In the genomic region with DNA sequence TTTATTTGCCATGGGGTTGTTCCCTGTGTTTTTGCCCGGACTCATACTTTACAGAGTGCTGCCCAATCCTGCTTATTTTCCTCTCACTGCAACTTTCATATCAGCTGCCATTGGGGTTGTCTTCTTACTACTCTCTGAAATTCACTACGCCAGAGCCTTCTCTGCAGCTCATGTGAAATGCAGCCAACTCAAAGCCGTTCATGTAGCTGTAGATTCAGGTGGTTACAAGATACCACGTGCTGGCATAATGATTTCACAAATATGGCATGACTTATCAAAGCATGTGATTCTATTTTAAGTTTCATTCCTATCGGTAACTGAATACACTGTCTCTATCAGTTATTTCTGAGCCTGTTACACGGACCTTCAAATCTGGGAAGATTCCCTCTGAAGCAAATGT, we compare ENCODE assay signal across 21 cellular contexts.
"Had no signal": no experiment of that assay in that cellular context is flagged by ENCODE, and none has a peak within 500 bp of the region (broad histone marks: within the 10 kb centered on the region; RNA-seq: fewer than 3 reads in every experiment).

No MANE protein-coding gene starts in this region.

- H3K36me3 ChIP-seq: colonic mucosa, prostate gland, sigmoid colon had no signal

- H3K27me3 ChIP-seq: colonic mucosa, sigmoid colon, tibial nerve had no signal

- H3K27me3 Mint-ChIP-seq: brain had no signal

- FAIRE-seq: kidney, urothelium cell line had no signal

- H3K9me3 ChIP-seq: colonic mucosa, prostate gland, sigmoid colon, tibial nerve had no signal

- H3K4me1 ChIP-seq: colonic mucosa, prostate gland had no signal

- DNase-seq: activated CD4-positive, alpha-beta memory T cell treated with anti-CD3 and anti-CD28 coated beads, Interleukin-2, amount 10 ng/mL, durations not matched to agents 7 days and 5 days; activated CD4-positive, alpha-beta T cell treated with anti-CD3 and anti-CD28 coated beads for 48 hours; activated CD4-positive, CD25-positive, alpha-beta regulatory T cell; activated CD8-positive, alpha-beta memory T cell treated with anti-CD3 and anti-CD28 coated beads, Interleukin-2, amount 10 ng/mL, durations not matched to agents 7 days and 5 days; activated naive CD4-positive, alpha-beta T cell treated with anti-CD3 and anti-CD28 coated beads for 36 hours; activated T-cell treated with anti-CD3 and anti-CD28 coated beads, Interleukin-2, amount 50 U/mL, for 1 hour; colonic mucosa; foreskin melanocyte; kidney; mammary epithelial cell; sigmoid colon; stimulated activated CD4-positive, alpha-beta T cell treated with anti-CD3 and anti-CD28 coated beads, Interleukin-2, amount 100 ng/mL, for 24 hours; T-cell had no signal

- H3K4me1 Mint-ChIP-seq: activated CD4-positive, alpha-beta memory T cell treated with anti-CD3 and anti-CD28 coated beads, Interleukin-2, amount 10 ng/mL, durations not matched to agents 7 days and 5 days; activated CD8-positive, alpha-beta memory T cell treated with anti-CD3 and anti-CD28 coated beads, Interleukin-2, amount 10 ng/mL, durations not matched to agents 7 days and 5 days; central memory CD8-positive, alpha-beta T cell had no signal

- H3K36me3 Mint-ChIP-seq: activated CD8-positive, alpha-beta memory T cell treated with anti-CD3 and anti-CD28 coated beads, Interleukin-2, amount 10 ng/mL, durations not matched to agents 7 days and 5 days; brain; T-cell had no signal

- H3K4me3 Mint-ChIP-seq: activated CD4-positive, alpha-beta memory T cell treated with anti-CD3 and anti-CD28 coated beads, Interleukin-2, amount 10 ng/mL, durations not matched to agents 7 days and 5 days; activated CD8-positive, alpha-beta memory T cell treated with anti-CD3 and anti-CD28 coated beads, Interleukin-2, amount 10 ng/mL, durations not matched to agents 7 days and 5 days; activated naive CD4-positive, alpha-beta T cell treated with anti-CD3 and anti-CD28 coated beads for 36 hours; brain; central memory CD8-positive, alpha-beta T cell; neural crest cell; stimulated activated naive CD8-positive, alpha-beta T cell treated with anti-CD3 and anti-CD28 coated beads, Interleukin-15, Interleukin-2, amounts not matched to agents 100 ng/mL and 50 ng/mL, for 24 hours; T-cell had no signal

- H3K27ac ChIP-seq: colonic mucosa, prostate gland, sigmoid colon, tibial nerve had no signal

- H3K9me3 Mint-ChIP-seq: activated CD4-positive, alpha-beta memory T cell treated with anti-CD3 and anti-CD28 coated beads, Interleukin-2, amount 10 ng/mL, durations not matched to agents 7 days and 5 days; activated naive CD4-positive, alpha-beta T cell treated with anti-CD3 and anti-CD28 coated beads for 36 hours; brain; central memory CD8-positive, alpha-beta T cell; neural crest cell; stimulated activated naive CD8-positive, alpha-beta T cell treated with anti-CD3 and anti-CD28 coated beads, Interleukin-15, Interleukin-2, amounts not matched to agents 100 ng/mL and 50 ng/mL, for 24 hours; T-cell had no signal

- H3K27ac Mint-ChIP-seq: activated CD4-positive, alpha-beta memory T cell treated with anti-CD3 and anti-CD28 coated beads, Interleukin-2, amount 10 ng/mL, durations not matched to agents 7 days and 5 days; activated CD8-positive, alpha-beta memory T cell treated with anti-CD3 and anti-CD28 coated beads, Interleukin-2, amount 10 ng/mL, durations not matched to agents 7 days and 5 days; activated naive CD4-positive, alpha-beta T cell treated with anti-CD3 and anti-CD28 coated beads for 36 hours; stimulated activated naive CD8-positive, alpha-beta T cell treated with anti-CD3 and anti-CD28 coated beads, Interleukin-15, Interleukin-2, amounts not matched to agents 100 ng/mL and 50 ng/mL, for 24 hours; T-cell had no signal

- H3K4me3 ChIP-seq: colonic mucosa, prostate gland, sigmoid colon, tibial nerve had no signal

- ATAC-seq: activated CD8-positive, alpha-beta memory T cell treated with anti-CD3 and anti-CD28 coated beads, Interleukin-2, amount 10 ng/mL, durations not matched to agents 7 days and 5 days; left lobe of liver; T-cell had no signal
